Comparison of ENCODE assay signal across 2 cellular contexts in the genomic region with DNA sequence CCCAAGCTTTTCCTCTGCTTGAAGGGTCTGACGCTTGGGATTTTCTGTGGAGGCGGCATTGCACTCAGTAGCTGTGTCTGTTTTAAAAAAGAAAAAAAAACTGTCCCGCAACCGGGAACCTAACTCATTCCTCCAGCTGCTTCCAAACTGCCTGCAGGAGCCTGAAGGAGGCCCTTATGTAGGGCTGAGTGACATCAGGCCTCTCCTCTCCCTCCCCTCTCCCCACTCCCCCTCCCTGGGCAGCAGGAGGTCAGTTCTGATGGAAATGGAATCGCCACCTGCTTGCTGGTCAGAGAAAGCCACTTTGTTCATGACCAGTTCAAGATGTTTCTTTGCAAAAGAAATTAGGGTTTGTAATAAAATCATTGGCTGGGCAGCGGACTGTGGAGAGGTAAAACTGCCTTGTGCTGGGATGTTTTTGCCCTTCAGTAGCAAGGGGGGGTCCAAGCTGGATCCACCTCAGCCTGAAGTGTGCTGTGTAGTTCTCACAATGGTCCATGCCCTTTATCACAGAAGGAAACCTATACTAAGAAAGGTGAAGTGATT.
TF ChIP-seq lines count a peak whose summit lies in the region.

A gene (minus strand): TSS at position 149 of the 546 bp plus-strand sequence. CDS start 90 bp downstream, at position 59.

TF ChIP-seq in SK-N-SH treated with all-trans-retinoic acid at 6 μM for 48 hours, 23 proteins besides CTCF, POLR2A, EP300 and RAD21 (continued from another document):
- TF ChIP-seq TOX (CRISPR knock-in tag; IDR thresholded peaks at IDR 0.05; ENCODE audit: borderline replicate concordance) (no peak), ESRRG (CRISPR knock-in tag; IDR thresholded peaks at IDR 0.05) (no peak), PPARA (CRISPR knock-in tag; IDR thresholded peaks at IDR 0.05; ENCODE audit: borderline replicate concordance) (no peak)

TF ChIP-seq in SK-N-SH, 30 proteins besides CTCF, POLR2A, EP300 and RAD21 (continued from another document):
- TF ChIP-seq GATA2 (CRISPR knock-in tag; IDR thresholded peaks at IDR 0.05) = no peak
- TF ChIP-seq, protein P1, sequence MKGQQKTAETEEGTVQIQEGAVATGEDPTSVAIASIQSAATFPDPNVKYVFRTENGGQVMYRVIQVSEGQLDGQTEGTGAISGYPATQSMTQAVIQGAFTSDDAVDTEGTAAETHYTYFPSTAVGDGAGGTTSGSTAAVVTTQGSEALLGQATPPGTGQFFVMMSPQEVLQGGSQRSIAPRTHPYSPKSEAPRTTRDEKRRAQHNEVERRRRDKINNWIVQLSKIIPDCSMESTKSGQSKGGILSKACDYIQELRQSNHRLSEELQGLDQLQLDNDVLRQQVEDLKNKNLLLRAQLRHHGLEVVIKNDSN (IDR thresholded peaks at IDR 0.05; ENCODE audit: borderline replicate concordance, low read depth) = no peak
- TF ChIP-seq, protein P2, sequence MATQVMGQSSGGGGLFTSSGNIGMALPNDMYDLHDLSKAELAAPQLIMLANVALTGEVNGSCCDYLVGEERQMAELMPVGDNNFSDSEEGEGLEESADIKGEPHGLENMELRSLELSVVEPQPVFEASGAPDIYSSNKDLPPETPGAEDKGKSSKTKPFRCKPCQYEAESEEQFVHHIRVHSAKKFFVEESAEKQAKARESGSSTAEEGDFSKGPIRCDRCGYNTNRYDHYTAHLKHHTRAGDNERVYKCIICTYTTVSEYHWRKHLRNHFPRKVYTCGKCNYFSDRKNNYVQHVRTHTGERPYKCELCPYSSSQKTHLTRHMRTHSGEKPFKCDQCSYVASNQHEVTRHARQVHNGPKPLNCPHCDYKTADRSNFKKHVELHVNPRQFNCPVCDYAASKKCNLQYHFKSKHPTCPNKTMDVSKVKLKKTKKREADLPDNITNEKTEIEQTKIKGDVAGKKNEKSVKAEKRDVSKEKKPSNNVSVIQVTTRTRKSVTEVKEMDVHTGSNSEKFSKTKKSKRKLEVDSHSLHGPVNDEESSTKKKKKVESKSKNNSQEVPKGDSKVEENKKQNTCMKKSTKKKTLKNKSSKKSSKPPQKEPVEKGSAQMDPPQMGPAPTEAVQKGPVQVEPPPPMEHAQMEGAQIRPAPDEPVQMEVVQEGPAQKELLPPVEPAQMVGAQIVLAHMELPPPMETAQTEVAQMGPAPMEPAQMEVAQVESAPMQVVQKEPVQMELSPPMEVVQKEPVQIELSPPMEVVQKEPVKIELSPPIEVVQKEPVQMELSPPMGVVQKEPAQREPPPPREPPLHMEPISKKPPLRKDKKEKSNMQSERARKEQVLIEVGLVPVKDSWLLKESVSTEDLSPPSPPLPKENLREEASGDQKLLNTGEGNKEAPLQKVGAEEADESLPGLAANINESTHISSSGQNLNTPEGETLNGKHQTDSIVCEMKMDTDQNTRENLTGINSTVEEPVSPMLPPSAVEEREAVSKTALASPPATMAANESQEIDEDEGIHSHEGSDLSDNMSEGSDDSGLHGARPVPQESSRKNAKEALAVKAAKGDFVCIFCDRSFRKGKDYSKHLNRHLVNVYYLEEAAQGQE (IDR thresholded peaks at IDR 0.05; ENCODE audit: low read depth, low read length) = no peak
- no peak for TF ChIP-seq ELF1 (IDR thresholded peaks at IDR 0.05)
